Comparison of ENCODE assay signal across 8 cellular contexts in genomic region chr6:26311385-26312095, GRCh38. TPM values are rescaled to one million over a fixed set of nuclear protein-coding genes. Genes with fewer than 3 reads are reported as not detected.
DNase-seq lines count a peak whose midpoint lies in the region; ATAC-seq and TF ChIP-seq lines count a peak whose summit lies in the region.

No MANE protein-coding gene starts in this region.

- H3K4me1 ChIP-seq in BE2C (peaks cover 3% of the 10 kb centered on the region; the same call in 1 of the 2 replicates), HAP-1 (peaks cover 6% of the 10 kb centered on the region; the same call in 1 of the 2 replicates), stomach (peaks cover 4 to 34% (median 24%) of the 10 kb centered on the region in 4 donors)

- peak overlapping the region; percentile 88 for H3K4me3 Mint-ChIP-seq in memory B cell

- H3K9me3 ChIP-seq in BE2C = no peaks in the 10 kb centered on the region
- no peaks in the 10 kb centered on the region for H3K9me3 ChIP-seq in HAP-1
- H3K9me3 ChIP-seq in stomach = no peaks in the 10 kb centered on the region

- DNase-seq in BE2C (peak; percentile 58), HAP-1 (ENCODE audit: low spot score in 2 of 2) (peak; percentile 72 to 77), NCI-H345 (lab: John Stamatoyannopoulos, UW) (peak; percentile 76), memory B cell (ENCODE audit: low spot score in 2 of 2) (peak; percentile 48 to 56), stomach (no peak)
- DNase-seq in effector CD4-positive, alpha-beta T cell = peak; percentile 35

- ATAC-seq in activated CD4-positive, CD25-positive, alpha-beta regulatory T cell treated with anti-CD3 and anti-CD28 coated beads, Interleukin-2, amount 50 U/mL, for 24 hours = peak; percentile 32 to 33
- peak; percentile 64 for ATAC-seq in memory B cell (ENCODE audit: low read depth)
- ATAC-seq in HG03045 (IDR thresholded peaks at IDR 0.05; ENCODE audit: unreplicated experiment) = no peak

- H3K36me3 ChIP-seq in BE2C (no peaks in the 10 kb centered on the region), HAP-1 (replicated peaks) (no peaks in the 10 kb centered on the region), stomach (no peaks in the 10 kb centered on the region)

- peak overlapping the region; percentile 2 to 73 (median 60) for H3K27ac ChIP-seq in stomach

- no peaks in the 10 kb centered on the region for H3K9me3 Mint-ChIP-seq in memory B cell

- intact Hi-C loops in stomach (cut with DNase I; ENCODE audit: low total_unique reads) = no loop called here

- H3K27me3 ChIP-seq in BE2C (no peaks in the 10 kb centered on the region), HAP-1 (ENCODE audit: low read depth) (no peaks in the 10 kb centered on the region), stomach (no peaks in the 10 kb centered on the region)

- peak overlapping the region; percentile 98 for H3K27ac Mint-ChIP-seq in memory B cell

- H3K36me3 Mint-ChIP-seq in memory B cell = no peaks in the 10 kb centered on the region

- H3K27me3 Mint-ChIP-seq in memory B cell = no peaks in the 10 kb centered on the region

- 3 to 7% (median 6%) methylated on average over 18 of the region's 18 CpGs for WGBS in stomach, 5 donors

- no peak for TF ChIP-seq POLR2A in stomach (IDR thresholded peaks at IDR 0.05)

- no peak; the same call in 1 of the 2 replicates for TF ChIP-seq CTCF in BE2C (IDR thresholded peaks at IDR 0.05; ENCODE audit: low read depth, low read length)
- no peak for TF ChIP-seq CTCF in stomach (IDR thresholded peaks at IDR 0.05)

- in situ Hi-C loops in HAP-1 (cut with MboI; ENCODE audit: low sequenced_read_pairs) = no loop called here

- H3K4me1 Mint-ChIP-seq in memory B cell = peaks cover 19% of the 10 kb centered on the region

- TF ChIP-seq EP300 in stomach (IDR thresholded peaks at IDR 0.05) = no peak

- H3K4me3 ChIP-seq in BE2C (ENCODE audit: low read depth, low read length) (peak overlapping the region; percentile 68), HAP-1 (peak overlapping the region; percentile 55), stomach (peak overlapping the region; percentile 21 to 48 (median 44))

RNA-seq across cellular contexts. Expression of gene BTN3A2, which starts 53.5 kb away (rescaled TPM):
- 4.9 TPM for polyA plus RNA-seq in BE2C (2012; ENCODE audit: insufficient read depth, insufficient read length, low read depth)
- total RNA-seq in stomach = 10 to 100 TPM in 4 of 5 donors, 1 to 10 TPM in 1; 4.0 to 60.1 (median 14.2) TPM
- polyA plus RNA-seq in stomach = 10 to 100 TPM in 2 of 3 donors, 1 to 10 TPM in 1; 9.3 to 17.1 (median 12.5) TPM
